1 cellular context compared by ENCODE assay signal in the genomic region with DNA sequence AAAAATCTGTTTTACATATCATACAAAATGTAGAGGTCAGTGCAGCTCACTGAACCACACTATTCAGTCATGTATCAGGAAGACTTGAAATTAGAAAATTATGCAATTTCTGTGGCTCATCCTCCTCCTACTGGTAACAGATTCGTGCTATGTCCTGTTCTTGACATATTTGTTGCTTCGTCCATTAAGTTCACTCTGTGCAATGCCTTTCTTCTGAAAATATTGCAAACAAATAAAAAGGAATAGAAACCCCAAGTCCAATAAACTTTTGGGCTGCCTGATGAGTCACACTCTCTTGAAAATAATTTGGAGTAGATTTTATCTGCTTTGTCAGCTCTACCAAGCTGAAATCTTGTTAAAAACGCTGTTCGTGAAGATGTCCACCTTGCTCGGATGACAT.
A peak's percentile ranks its signal among the peaks of the same experiment; 100 is the strongest.
TF ChIP-seq lines count a peak whose summit lies in the region.

No MANE protein-coding gene starts in this region.

TF ChIP-seq in K562, 482 proteins besides CTCF, POLR2A, EP300 and RAD21:
- TF ChIP-seq JUND (IDR thresholded peaks at IDR 0.05; ENCODE audit: borderline replicate concordance, low read depth, low read length) (peak; percentile 31; the same call in 1 of the 2 replicates), JUND (tag; IDR thresholded peaks at IDR 0.05; ENCODE audit: borderline replicate concordance, low read depth, low read length) (0 out of 3 replicates have a peak, but pooled peaks have one; percentile 41), TCF7L2 (IDR thresholded peaks at IDR 0.05; ENCODE audit: low read depth, low read length) (no peak), ZNF589 (CRISPR knock-in tag; IDR thresholded peaks at IDR 0.05; ENCODE audit: low read depth) (no peak)
- TF ChIP-seq, protein P1, sequence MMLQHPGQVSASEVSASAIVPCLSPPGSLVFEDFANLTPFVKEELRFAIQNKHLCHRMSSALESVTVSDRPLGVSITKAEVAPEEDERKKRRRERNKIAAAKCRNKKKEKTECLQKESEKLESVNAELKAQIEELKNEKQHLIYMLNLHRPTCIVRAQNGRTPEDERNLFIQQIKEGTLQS (IDR thresholded peaks at IDR 0.05) = peak; percentile 14; the same call in 1 of the 2 replicates
- TF ChIP-seq, protein P1 (CRISPR knock-in tag; conservative IDR thresholded peaks at IDR 0.05) = no peak
